ENCODE assay signal across 15 cellular contexts in genomic region chr7:141697211-141697871, GRCh38. TPM values are rescaled to one million over a fixed set of nuclear protein-coding genes. Genes with fewer than 3 reads are reported as not detected.
DNase-seq lines count a peak whose midpoint lies in the region; ATAC-seq, FAIRE-seq and TF ChIP-seq lines count a peak whose summit lies in the region.
"Had no signal": no experiment of that assay in that cellular context is flagged by ENCODE, and none has a peak within 500 bp of the region (broad histone marks: within the 10 kb centered on the region; RNA-seq: fewer than 3 reads in every experiment).

No MANE protein-coding gene starts in this region.

- FAIRE-seq in HepG2 (lab: Jason Lieb, UNC): no peak
- FAIRE-seq in urothelium cell line (lab: Jason Lieb, UNC): no peak
- FAIRE-seq: K562 had no signal

- no peak overlapping the region for H3K27ac Mint-ChIP-seq in activated CD4-positive, alpha-beta T cell treated with anti-CD3 and anti-CD28 coated beads, Interleukin-2, amount 10 ng/mL, durations not matched to agents 24 days and 14 days
- H3K27ac Mint-ChIP-seq: T-helper 1 cell treated with Interleukin-12 subunit alpha and Interleukin-12 subunit beta and Interleukin-4 antibody, amounts not matched to agents 30 μg/mL and 1 μg/mL, for 36 hours had no signal

- H3K27me3 Mint-ChIP-seq in activated CD4-positive, alpha-beta T cell treated with anti-CD3 and anti-CD28 coated beads, Interleukin-2, amount 10 ng/mL, durations not matched to agents 24 days and 14 days: peaks cover 1% of the 10 kb centered on the region
- H3K27me3 Mint-ChIP-seq: memory B cell had no signal

- no peak for TF ChIP-seq CTCF in right lobe of liver (IDR thresholded peaks at IDR 0.05)
- TF ChIP-seq CTCF in HepG2 (CRISPR knock-in tag; IDR thresholded peaks at IDR 0.05): no peak
- TF ChIP-seq CTCF in foreskin keratinocyte (conservative IDR thresholded peaks at IDR 0.05): no peak
- no peak for TF ChIP-seq CTCF in ovary (IDR thresholded peaks at IDR 0.05)

- no peak for ATAC-seq in right lobe of liver
- ATAC-seq in HepG2: no peak
- peak; percentile 67 for ATAC-seq in foreskin keratinocyte
- ATAC-seq: K562 had no signal

- BruUV-seq in HepG2 (replicated peaks; lab: Mats Ljungman, UMichigan): no TSS peak

- 0 out of 2 replicates have a peak, but pooled peaks cover 2% of the 10 kb centered on the region for H4K20me1 ChIP-seq in HepG2 (ENCODE audit: insufficient read depth, low read length)

- H3K27ac ChIP-seq in right lobe of liver (peak overlapping the region; percentile 16 to 61 (median 59)), HepG2 (ENCODE audit: extremely low read length, insufficient read depth, low read length) (no peak overlapping the region), SJCRH30 (no peak overlapping the region), foreskin keratinocyte (no peak overlapping the region), ovary (no peak overlapping the region)
- H3K27ac ChIP-seq: brain microvascular endothelial cell, vagina had no signal

- TF ChIP-seq EP300 in HepG2 (IDR thresholded peaks at IDR 0.05; ENCODE audit: low read depth in 2 of 2, low read length in 2 of 2) (no peak), HepG2 (CRISPR knock-in tag; IDR thresholded peaks at IDR 0.05; ENCODE audit: borderline replicate concordance) (no peak), ovary (IDR thresholded peaks at IDR 0.05) (no peak)

- H3K4me3 Mint-ChIP-seq in activated CD4-positive, alpha-beta T cell treated with anti-CD3 and anti-CD28 coated beads, Interleukin-2, amount 10 ng/mL, durations not matched to agents 24 days and 14 days: no peak overlapping the region
- H3K4me3 Mint-ChIP-seq: memory B cell; T-helper 1 cell treated with Interleukin-12 subunit alpha and Interleukin-12 subunit beta and Interleukin-4 antibody, amounts not matched to agents 30 μg/mL and 1 μg/mL, for 36 hours had no signal

- no peak overlapping the region for H2AFZ ChIP-seq in HepG2 (ENCODE audit: low read length)

- peaks cover 44% of the 10 kb centered on the region for H3K4me1 Mint-ChIP-seq in activated CD4-positive, alpha-beta T cell treated with anti-CD3 and anti-CD28 coated beads, Interleukin-2, amount 10 ng/mL, durations not matched to agents 24 days and 14 days

- no peak for TF ChIP-seq RAD21 in HepG2 (CRISPR knock-in tag; IDR thresholded peaks at IDR 0.05)

- POLR2A ChIA-PET in HepG2 (lab: Yijun Ruan, JAX): no interaction called here

- 64% methylated on average over 9 of the region's 10 CpGs for WGBS in right lobe of liver (ENCODE audit: insufficient coverage, low coverage, low lambda C conversion rate, missing lambda C conversion rate)
- 93% methylated on average over 10 of the region's 10 CpGs for WGBS in HepG2 (ENCODE audit: low lambda C conversion rate)
- 85 to 87% (median 85%) methylated on average over 10 of the region's 10 CpGs for WGBS in ovary, 3 donors

- TF ChIP-seq POLR2A in right lobe of liver (IDR thresholded peaks at IDR 0.05): no peak
- TF ChIP-seq POLR2A in HepG2 (IDR thresholded peaks at IDR 0.05; ENCODE audit: insufficient read depth in 1 of 2, low read depth in 2 of 2, low read length in 2 of 2): no peak
- no peak for TF ChIP-seq POLR2A in ovary (IDR thresholded peaks at IDR 0.05)

- peaks cover 0 to 46% (median 15%) of the 10 kb centered on the region in 4 donors for H3K4me1 ChIP-seq in right lobe of liver
- H3K4me1 ChIP-seq in HepG2 (ENCODE audit: insufficient read depth, low read length): peaks cover 39% of the 10 kb centered on the region
- peaks cover 14% of the 10 kb centered on the region for H3K4me1 ChIP-seq in SJCRH30
- H3K4me1 ChIP-seq in foreskin keratinocyte: peaks cover 6% of the 10 kb centered on the region
- H3K4me1 ChIP-seq in ovary (ENCODE audit: insufficient read depth): no peaks in the 10 kb centered on the region

- DNase-seq in right lobe of liver (no peak), HepG2 (ENCODE audit: low spot score) (no peak), SJCRH30 (peak; percentile 28 to 55), foreskin keratinocyte (peak; percentile 53 to 79), urothelium cell line (ENCODE audit: low spot score) (peak; percentile 71), cortex of kidney (lab: John Stamatoyannopoulos, UW) (no peak), ovary (no peak)
- DNase-seq in activated CD4-positive, alpha-beta T cell treated with anti-CD3 and anti-CD28 coated beads, Interleukin-2, amount 10 ng/mL, durations not matched to agents 24 days and 14 days: no peak
- DNase-seq: brain microvascular endothelial cell, NCI-H774 had no signal

- CTCF ChIA-PET in HepG2 (lab: Yijun Ruan, JAX; ENCODE audit: low intra/inter-chr PET ratio, low total read pairs): no interaction called here

- peaks cover 23% of the 10 kb centered on the region for H3K36me3 Mint-ChIP-seq in activated CD4-positive, alpha-beta T cell treated with anti-CD3 and anti-CD28 coated beads, Interleukin-2, amount 10 ng/mL, durations not matched to agents 24 days and 14 days (ENCODE audit: low read depth)

- H3K4me3 ChIP-seq in right lobe of liver: no peak overlapping the region
- H3K4me3 ChIP-seq in HepG2 (replicated peaks in 1 of 3; ENCODE audit: insufficient read depth in 1 of 3, low read depth in 2 of 3, low read length in 3 of 3): no peak overlapping the region
- no peak overlapping the region for H3K4me3 ChIP-seq in SJCRH30
- H3K4me3 ChIP-seq in ovary: no peak overlapping the region
- H3K4me3 ChIP-seq: K562, vagina had no signal

- intact Hi-C loops in right lobe of liver (cut with DNase I) (no loop called here), HepG2 (cut with micrococcal nuclease; ENCODE audit: unreplicated experiment) (loop anchor here (2.0 kb wide), 1 partner anchor 41 kb away; the partner anchor contains the start of gene SSBP1), ovary (cut with DNase I) (no loop called here)
- intact Hi-C loops in activated CD4-positive, alpha-beta T cell treated with anti-CD3 and anti-CD28 coated beads, Interleukin-2, amount 10 ng/mL, durations not matched to agents 24 days and 14 days (cut with micrococcal nuclease): no loop called here

- no peaks in the 10 kb centered on the region for H3K9me3 ChIP-seq in right lobe of liver
- no peaks in the 10 kb centered on the region for H3K9me3 ChIP-seq in HepG2 (ENCODE audit: low read length)
- no peaks in the 10 kb centered on the region for H3K9me3 ChIP-seq in SJCRH30 (replicated peaks)
- H3K9me3 ChIP-seq in ovary: no peaks in the 10 kb centered on the region
- H3K9me3 ChIP-seq: vagina had no signal

- H3K36me3 ChIP-seq in right lobe of liver (no peaks in the 10 kb centered on the region), HepG2 (replicated peaks in 1 of 2; ENCODE audit: control insufficient read depth in 1 of 2, insufficient read depth in 2 of 2, low read length in 2 of 2) (no peaks in the 10 kb centered on the region), SJCRH30 (no peaks in the 10 kb centered on the region), ovary (no peaks in the 10 kb centered on the region)
- H3K36me3 ChIP-seq: brain microvascular endothelial cell, vagina had no signal

- in situ Hi-C loops in HepG2 (cut with HindIII; ENCODE audit: extremely low pct_ligation_motif_present, low pct_unique_long_range_greater_than_20kb): no loop called here

- no peaks in the 10 kb centered on the region for H3K27me3 ChIP-seq in right lobe of liver
- H3K27me3 ChIP-seq in HepG2 (ENCODE audit: control insufficient read depth in 1 of 2, insufficient read depth in 2 of 2, low read length in 2 of 2): no peaks in the 10 kb centered on the region
- H3K27me3 ChIP-seq in SJCRH30: no peaks in the 10 kb centered on the region
- peaks cover 2% of the 10 kb centered on the region for H3K27me3 ChIP-seq in foreskin keratinocyte
- H3K27me3 ChIP-seq in ovary: no peaks in the 10 kb centered on the region
- H3K27me3 ChIP-seq: brain microvascular endothelial cell, vagina had no signal

- no peaks in the 10 kb centered on the region for H3K9me3 Mint-ChIP-seq in activated CD4-positive, alpha-beta T cell treated with anti-CD3 and anti-CD28 coated beads, Interleukin-2, amount 10 ng/mL, durations not matched to agents 24 days and 14 days
- H3K9me3 Mint-ChIP-seq: memory B cell; T-helper 1 cell treated with Interleukin-12 subunit alpha and Interleukin-12 subunit beta and Interleukin-4 antibody, amounts not matched to agents 30 μg/mL and 1 μg/mL, for 36 hours had no signal

- no peaks in the 10 kb centered on the region for H3K79me2 ChIP-seq in HepG2 (ENCODE audit: insufficient read depth, low read length)

- no peak overlapping the region for H3K9ac ChIP-seq in HepG2 (ENCODE audit: insufficient read depth, low read depth, low read length)

- H3K4me2 ChIP-seq in HepG2 (ENCODE audit: low read depth, low read length): no peak overlapping the region

RNA-seq across cellular contexts. Expression of gene DENND11, which starts 4.6 kb away (rescaled TPM):
- 10 to 100 TPM; 24.4 to 30.8 (median 26.3) TPM for total RNA-seq in right lobe of liver
- 10.5 and 12.5 TPM in 2 replicates for total RNA-seq in HepG2 (2016; rRNA removed; fragmentation: Illumina TruSeq; extraction: Trizol)
- total RNA-seq in HepG2 (2016; cell fraction: cytosol; rRNA removed; fragmentation: Illumina TruSeq; extraction: Trizol; ENCODE audit: low read depth): 0.91 and 1.1 TPM in 2 replicates
- 11.0 and 11.5 TPM in 2 replicates for total RNA-seq in HepG2 (2016; cell fraction: insoluble cytoplasmic fraction; rRNA removed; fragmentation: Illumina TruSeq; extraction: Trizol)
- total RNA-seq in HepG2 (2016; cell fraction: membrane; rRNA removed; fragmentation: Illumina TruSeq; extraction: Trizol): 3.4 and 4.2 TPM in 2 replicates
- 14.7 and 16.1 TPM in 2 replicates for total RNA-seq in HepG2 (2016; cell fraction: nucleus; rRNA removed; fragmentation: Illumina TruSeq; extraction: Trizol)
- 7.1 and 8.6 TPM in 2 replicates for polyA plus RNA-seq in HepG2 (2011; rRNA removed)
- 3.2 and 3.4 TPM in 2 replicates for polyA plus RNA-seq in HepG2 (2011; cell fraction: cytosol; rRNA removed)
- polyA plus RNA-seq in HepG2 (2011; cell fraction: nucleus; rRNA removed): 21.3 and 27.5 TPM in 2 replicates
- 7.6 and 8.6 TPM in 2 replicates for polyA plus RNA-seq in HepG2 (2012)
- 0.69 and 0.88 TPM in 2 replicates for polyA plus RNA-seq in HepG2 (2016; cell fraction: cytosol; fragmentation: Illumina TruSeq; extraction: Trizol; ENCODE audit: low read depth)
- polyA plus RNA-seq in HepG2 (2016; cell fraction: insoluble cytoplasmic fraction; fragmentation: Illumina TruSeq; extraction: Trizol; ENCODE audit: low read depth): 7.0 and 7.3 TPM in 2 replicates
- 1.3 and 1.4 TPM in 2 replicates for polyA plus RNA-seq in HepG2 (2016; cell fraction: membrane; fragmentation: Illumina TruSeq; extraction: Trizol; ENCODE audit: low read depth)
- polyA plus RNA-seq in HepG2 (2016; cell fraction: nucleus; fragmentation: Illumina TruSeq; extraction: Trizol; ENCODE audit: insufficient read depth, low read depth): 15.7 and 16.4 TPM in 2 replicates
- polyA minus RNA-seq in HepG2 (2011; rRNA and poly(A)+ RNA removed; ENCODE audit: low replicate concordance): 11.8 and 13.6 TPM in 2 replicates
- polyA minus RNA-seq in HepG2 (2011; cell fraction: cytosol; rRNA and poly(A)+ RNA removed): 3.6 and 5.0 TPM in 2 replicates
- 22.7 and 28.0 TPM in 2 replicates for polyA minus RNA-seq in HepG2 (2011; cell fraction: nucleus; rRNA and poly(A)+ RNA removed)
- total RNA-seq in SJCRH30 (2014; rRNA removed; shearing (Covaris generic)): 14.5 and 17.0 TPM in 2 replicates
- 4.9 and 5.4 TPM in 2 replicates for total RNA-seq in foreskin keratinocyte
- 1.0 and 1.1 TPM in 2 replicates for polyA plus RNA-seq in foreskin keratinocyte
- 33.3 and 35.1 TPM in 2 replicates for total RNA-seq in activated CD4-positive, alpha-beta T cell treated with anti-CD3 and anti-CD28 coated beads, Interleukin-2, amount 10 ng/mL, durations not matched to agents 24 days and 14 days
- total RNA-seq in ovary: 10 to 100 TPM in 6 of 7 donors, 1 to 10 TPM in 1; 8.9 to 15.7 (median 13.0) TPM
- 10 to 100 TPM in 1 of 2 donors, 1 to 10 TPM in 1; 6.0 to 13.2 TPM for polyA plus RNA-seq in ovary

RNA-seq across cellular contexts. Expression of gene WEE2, which starts 10.8 kb away (rescaled TPM):
- not detected for total RNA-seq in right lobe of liver
- not detected in 2 replicates for total RNA-seq in HepG2 (2016; rRNA removed; fragmentation: Illumina TruSeq; extraction: Trizol)
- total RNA-seq in HepG2 (2016; cell fraction: cytosol; rRNA removed; fragmentation: Illumina TruSeq; extraction: Trizol; ENCODE audit: low read depth): not detected in 2 replicates
- total RNA-seq in HepG2 (2016; cell fraction: insoluble cytoplasmic fraction; rRNA removed; fragmentation: Illumina TruSeq; extraction: Trizol): not detected in 2 replicates
- not detected in 2 replicates for total RNA-seq in HepG2 (2016; cell fraction: membrane; rRNA removed; fragmentation: Illumina TruSeq; extraction: Trizol)
- not detected in 2 replicates for total RNA-seq in HepG2 (2016; cell fraction: nucleus; rRNA removed; fragmentation: Illumina TruSeq; extraction: Trizol)
- polyA plus RNA-seq in HepG2 (2011; rRNA removed): not detected in 2 replicates
- not detected in 2 replicates for polyA plus RNA-seq in HepG2 (2011; cell fraction: cytosol; rRNA removed)
- 0.09 TPM in 1 of 2 replicates, not detected in the other for polyA plus RNA-seq in HepG2 (2011; cell fraction: nucleus; rRNA removed)
- polyA plus RNA-seq in HepG2 (2012): 0.04 TPM in 1 of 2 replicates, not detected in the other
- not detected in 2 replicates for polyA plus RNA-seq in HepG2 (2016; cell fraction: cytosol; fragmentation: Illumina TruSeq; extraction: Trizol; ENCODE audit: low read depth)
- not detected in 2 replicates for polyA plus RNA-seq in HepG2 (2016; cell fraction: insoluble cytoplasmic fraction; fragmentation: Illumina TruSeq; extraction: Trizol; ENCODE audit: low read depth)
- not detected in 2 replicates for polyA plus RNA-seq in HepG2 (2016; cell fraction: membrane; fragmentation: Illumina TruSeq; extraction: Trizol; ENCODE audit: low read depth)
- not detected in 2 replicates for polyA plus RNA-seq in HepG2 (2016; cell fraction: nucleus; fragmentation: Illumina TruSeq; extraction: Trizol; ENCODE audit: insufficient read depth, low read depth)
- polyA minus RNA-seq in HepG2 (2011; rRNA and poly(A)+ RNA removed; ENCODE audit: low replicate concordance): not detected in 2 replicates
- polyA minus RNA-seq in HepG2 (2011; cell fraction: cytosol; rRNA and poly(A)+ RNA removed): not detected in 2 replicates
- polyA minus RNA-seq in HepG2 (2011; cell fraction: nucleus; rRNA and poly(A)+ RNA removed): 0.26 TPM in 1 of 2 replicates, not detected in the other
- not detected in 2 replicates for total RNA-seq in SJCRH30 (2014; rRNA removed; shearing (Covaris generic))
- not detected in 2 replicates for total RNA-seq in foreskin keratinocyte
- polyA plus RNA-seq in foreskin keratinocyte: not detected in 2 replicates
- not detected in 2 replicates for total RNA-seq in activated CD4-positive, alpha-beta T cell treated with anti-CD3 and anti-CD28 coated beads, Interleukin-2, amount 10 ng/mL, durations not matched to agents 24 days and 14 days
- under 1 TPM in 3 of 7 donors, not detected in 4; 0.07 to 0.27 (median 0.20) TPM for total RNA-seq in ovary
- polyA plus RNA-seq in ovary: under 1 TPM in 1 of 2 donors, not detected in 1; 0.11 TPM
- total RNA-seq: fibroblast of villous mesenchyme, K562, vagina had no signal
- polyA plus RNA-seq: K562 had no signal

RNA-seq across cellular contexts. Expression of gene SSBP1, which starts 40.8 kb away (rescaled TPM):
- total RNA-seq in right lobe of liver: 100 to 1,000 TPM in 1 of 6 experiments, 10 to 100 TPM in 5; 38.6 to 115 (median 48.8) TPM
- total RNA-seq in HepG2 (2016; rRNA removed; fragmentation: Illumina TruSeq; extraction: Trizol): 254 and 363 TPM in 2 replicates
- 86.1 and 88.6 TPM in 2 replicates for total RNA-seq in HepG2 (2016; cell fraction: cytosol; rRNA removed; fragmentation: Illumina TruSeq; extraction: Trizol; ENCODE audit: low read depth)
- total RNA-seq in HepG2 (2016; cell fraction: insoluble cytoplasmic fraction; rRNA removed; fragmentation: Illumina TruSeq; extraction: Trizol): 267 and 364 TPM in 2 replicates
- total RNA-seq in HepG2 (2016; cell fraction: membrane; rRNA removed; fragmentation: Illumina TruSeq; extraction: Trizol): 74.3 and 78.8 TPM in 2 replicates
- total RNA-seq in HepG2 (2016; cell fraction: nucleus; rRNA removed; fragmentation: Illumina TruSeq; extraction: Trizol): 124 TPM in 2 replicates
- 52.9 and 64.4 TPM in 2 replicates for polyA plus RNA-seq in HepG2 (2011; rRNA removed)
- polyA plus RNA-seq in HepG2 (2011; cell fraction: cytosol; rRNA removed): 35.9 and 51.3 TPM in 2 replicates
- polyA plus RNA-seq in HepG2 (2011; cell fraction: nucleus; rRNA removed): 24.0 and 27.9 TPM in 2 replicates
- 106 and 158 TPM in 2 replicates for polyA plus RNA-seq in HepG2 (2012)
- 90.2 and 95.1 TPM in 2 replicates for polyA plus RNA-seq in HepG2 (2016; cell fraction: cytosol; fragmentation: Illumina TruSeq; extraction: Trizol; ENCODE audit: low read depth)
- polyA plus RNA-seq in HepG2 (2016; cell fraction: insoluble cytoplasmic fraction; fragmentation: Illumina TruSeq; extraction: Trizol; ENCODE audit: low read depth): 372 and 403 TPM in 2 replicates
- 62.4 and 68.6 TPM in 2 replicates for polyA plus RNA-seq in HepG2 (2016; cell fraction: membrane; fragmentation: Illumina TruSeq; extraction: Trizol; ENCODE audit: low read depth)
- polyA plus RNA-seq in HepG2 (2016; cell fraction: nucleus; fragmentation: Illumina TruSeq; extraction: Trizol; ENCODE audit: insufficient read depth, low read depth): 142 and 144 TPM in 2 replicates
- 22.8 and 40.3 TPM in 2 replicates for polyA minus RNA-seq in HepG2 (2011; rRNA and poly(A)+ RNA removed; ENCODE audit: low replicate concordance)
- 20.9 and 24.2 TPM in 2 replicates for polyA minus RNA-seq in HepG2 (2011; cell fraction: cytosol; rRNA and poly(A)+ RNA removed)
- polyA minus RNA-seq in HepG2 (2011; cell fraction: nucleus; rRNA and poly(A)+ RNA removed): 119 and 126 TPM in 2 replicates
- total RNA-seq in SJCRH30 (2014; rRNA removed; shearing (Covaris generic)): 369 and 396 TPM in 2 replicates
- 251 and 260 TPM in 2 replicates for total RNA-seq in foreskin keratinocyte
- polyA plus RNA-seq in foreskin keratinocyte: 354 and 374 TPM in 2 replicates
- total RNA-seq in activated CD4-positive, alpha-beta T cell treated with anti-CD3 and anti-CD28 coated beads, Interleukin-2, amount 10 ng/mL, durations not matched to agents 24 days and 14 days: 264 and 266 TPM in 2 replicates
- 100 to 1,000 TPM in 1 of 7 donors, 10 to 100 TPM in 6; 79.3 to 109 (median 91.4) TPM for total RNA-seq in ovary
- 100 to 1,000 TPM; 142 to 228 TPM for polyA plus RNA-seq in ovary

Comparison
In these comparisons a context has a peak if more than half of its experiments do, and no peak if none do; other contexts are left out.
1. H3K27ac ChIP-seq: peak in right lobe of liver (3 of 3); none in HepG2 (single experiment), SJCRH30 (single experiment), foreskin keratinocyte (single experiment) and ovary (0 of 2).
2. DNase-seq: peak in SJCRH30 (2 of 2), foreskin keratinocyte (2 of 2) and urothelium cell line (single experiment); none in right lobe of liver (0 of 3), HepG2 (single experiment), activated CD4-positive, alpha-beta T cell treated with anti-CD3 and anti-CD28 coated beads, Interleukin-2, amount 10 ng/mL, durations not matched to agents 24 days and 14 days (single experiment), cortex of kidney (single experiment) and ovary (0 of 5).